ENCODE assay signal across 1 cellular context in the genomic region with DNA sequence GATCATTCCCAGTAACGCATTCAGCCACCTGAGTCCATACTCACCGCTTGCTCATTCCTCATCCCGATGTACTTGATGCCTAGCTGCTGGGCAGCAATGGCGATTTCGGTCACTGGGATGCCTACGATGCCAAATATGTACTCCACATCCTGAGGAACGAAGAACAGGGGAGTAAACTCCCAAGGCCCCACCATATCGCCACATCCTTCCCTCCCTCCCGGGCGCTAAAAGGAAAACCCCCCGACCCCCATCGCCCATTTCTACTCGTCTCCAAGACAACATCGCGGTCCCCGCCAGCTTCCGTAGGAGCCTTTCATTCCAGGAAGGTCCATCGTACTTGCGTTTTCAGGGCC.
TF ChIP-seq lines count a peak whose summit lies in the region.

No MANE protein-coding gene starts in this region.

TF ChIP-seq in K562, 482 proteins besides CTCF, POLR2A, EP300 and RAD21 (continued from another document):
- TF ChIP-seq, protein P1, sequence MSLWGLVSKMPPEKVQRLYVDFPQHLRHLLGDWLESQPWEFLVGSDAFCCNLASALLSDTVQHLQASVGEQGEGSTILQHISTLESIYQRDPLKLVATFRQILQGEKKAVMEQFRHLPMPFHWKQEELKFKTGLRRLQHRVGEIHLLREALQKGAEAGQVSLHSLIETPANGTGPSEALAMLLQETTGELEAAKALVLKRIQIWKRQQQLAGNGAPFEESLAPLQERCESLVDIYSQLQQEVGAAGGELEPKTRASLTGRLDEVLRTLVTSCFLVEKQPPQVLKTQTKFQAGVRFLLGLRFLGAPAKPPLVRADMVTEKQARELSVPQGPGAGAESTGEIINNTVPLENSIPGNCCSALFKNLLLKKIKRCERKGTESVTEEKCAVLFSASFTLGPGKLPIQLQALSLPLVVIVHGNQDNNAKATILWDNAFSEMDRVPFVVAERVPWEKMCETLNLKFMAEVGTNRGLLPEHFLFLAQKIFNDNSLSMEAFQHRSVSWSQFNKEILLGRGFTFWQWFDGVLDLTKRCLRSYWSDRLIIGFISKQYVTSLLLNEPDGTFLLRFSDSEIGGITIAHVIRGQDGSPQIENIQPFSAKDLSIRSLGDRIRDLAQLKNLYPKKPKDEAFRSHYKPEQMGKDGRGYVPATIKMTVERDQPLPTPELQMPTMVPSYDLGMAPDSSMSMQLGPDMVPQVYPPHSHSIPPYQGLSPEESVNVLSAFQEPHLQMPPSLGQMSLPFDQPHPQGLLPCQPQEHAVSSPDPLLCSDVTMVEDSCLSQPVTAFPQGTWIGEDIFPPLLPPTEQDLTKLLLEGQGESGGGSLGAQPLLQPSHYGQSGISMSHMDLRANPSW (CRISPR knock-in tag; IDR thresholded peaks at IDR 0.05) = no peak
TF ChIP-seq in K562: peak in this region for 18.
